Comparison of ENCODE assay signal across 8 cellular contexts in genomic region chr11:95067828-95068244, GRCh38. TPM values are rescaled to one million over a fixed set of nuclear protein-coding genes. Genes with fewer than 3 reads are reported as not detected.
A peak's percentile ranks its signal among the peaks of the same experiment; 100 is the strongest.
DNase-seq lines count a peak whose midpoint lies in the region; ATAC-seq and TF ChIP-seq lines count a peak whose summit lies in the region.

No MANE protein-coding gene starts in this region.

- CTCF ChIA-PET in AG04450 (lab: Charles Lee) = interaction anchor here (0.6 to 7.9 kb wide), 21 partner anchors 8 to 1358 kb away, joined by 3 to 85 read pairs (median 6); partner anchors contain the start of genes ENDOD1 and SESN3

- H3K27me3 Mint-ChIP-seq in GM23338 (ENCODE audit: insufficient read depth, low read depth, poor library complexity) = peaks cover 13% of the 10 kb centered on the region

- H3K4me3 ChIP-seq in AG04450 (ENCODE audit: low read depth, low read length) (peak overlapping the region; percentile 77), GM23338 (peak overlapping the region; percentile 86), WI38 (ENCODE audit: low read depth, low read length) (peak overlapping the region; percentile 70), fibroblast of the aortic adventitia (ENCODE audit: low read depth, low read length) (peak overlapping the region; percentile 89), osteoblast (ENCODE audit: insufficient read depth, low read length) (peak overlapping the region; percentile 88)

- H2AFZ ChIP-seq in GM23338 (peak overlapping the region; percentile 76; the same call in 1 of the 2 replicates), osteoblast (ENCODE audit: low read length) (peak overlapping the region; percentile 94)

- H3K36me3 ChIP-seq in GM23338 (ENCODE audit: insufficient read depth) = no peaks in the 10 kb centered on the region
- no peaks in the 10 kb centered on the region for H3K36me3 ChIP-seq in osteoblast (ENCODE audit: insufficient read depth, low read length)

- no peaks in the 10 kb centered on the region for H3K27me3 ChIP-seq in AG04450 (ENCODE audit: control insufficient read depth, insufficient read depth, low read length)
- no peaks in the 10 kb centered on the region for H3K27me3 ChIP-seq in GM23338 (ENCODE audit: insufficient read depth)
- H3K27me3 ChIP-seq in osteoblast (ENCODE audit: insufficient read depth, low read length) = no peaks in the 10 kb centered on the region

- H3K4me2 ChIP-seq in GM23338 (peak overlapping the region; percentile 87), osteoblast (ENCODE audit: insufficient read depth, low read length) (peak overlapping the region; percentile 85)

- H3K4me1 ChIP-seq in GM23338 (ENCODE audit: insufficient read depth) = peaks cover 10% of the 10 kb centered on the region
- H3K4me1 ChIP-seq in osteoblast (ENCODE audit: insufficient read depth, low read length) = peaks cover 14% of the 10 kb centered on the region

- POLR2A ChIA-PET in AG04450 (lab: Yijun Ruan, JAX) = interaction anchor here (0.5 to 2.6 kb wide), 11 partner anchors 8 to 1322 kb away, joined by 3 to 12 read pairs (median 4); partner anchors contain the start of genes CCDC82, CWC15, ENDOD1 and JRKL

- peaks cover 11% of the 10 kb centered on the region for H3K4me1 Mint-ChIP-seq in GM23338

- no peaks in the 10 kb centered on the region; the same call in 2 of the 3 replicates for H3K9me3 Mint-ChIP-seq in GM23338

- H3K4me3 Mint-ChIP-seq in GM23338 = peak overlapping the region; percentile 94

- H4K20me1 ChIP-seq in GM23338 (replicated peaks; ENCODE audit: insufficient read depth) = no peaks in the 10 kb centered on the region
- no peaks in the 10 kb centered on the region for H4K20me1 ChIP-seq in osteoblast (ENCODE audit: insufficient read depth, low read length)

- peaks cover 9% of the 10 kb centered on the region; the same call in 1 of the 3 replicates for H3K36me3 Mint-ChIP-seq in GM23338 (ENCODE audit: low read depth)

- no peaks in the 10 kb centered on the region for H3K9me3 ChIP-seq in AG04450 (ENCODE audit: control insufficient read depth, insufficient read depth, low read length)
- no peaks in the 10 kb centered on the region for H3K9me3 ChIP-seq in osteoblast (ENCODE audit: low read depth, low read length)

- in situ Hi-C loops in ACHN (cut with HindIII; ENCODE audit: low pct_ligation_motif_present, low pct_unique_long_range_greater_than_20kb, low sequenced_read_pairs) = no loop called here

- DNase-seq in AG04450 (ENCODE audit: low read depth, low spot score) (no peak), GM23338 (ENCODE audit: low spot score) (no peak), fibroblast of the aortic adventitia (ENCODE audit: low read depth) (no peak), osteoblast (ENCODE audit: insufficient read length, low spot score, missing footprints) (no peak), ACHN (no peak)

- H3K79me2 ChIP-seq in GM23338 (replicated peaks; ENCODE audit: insufficient read depth) (peaks cover 8% of the 10 kb centered on the region; the same call in 1 of the 2 replicates), osteoblast (ENCODE audit: insufficient read depth, low read length) (peaks cover 25% of the 10 kb centered on the region)

- TF ChIP-seq CTCF in AG04450 (IDR thresholded peaks at IDR 0.05; ENCODE audit: low read depth, low read length) (no peak), GM23338 (conservative IDR thresholded peaks at IDR 0.05; ENCODE audit: low read depth in 2 of 2) (no peak), WI38 (IDR thresholded peaks at IDR 0.05; ENCODE audit: low read depth, low read length) (no peak), fibroblast of the aortic adventitia (IDR thresholded peaks at IDR 0.05; ENCODE audit: insufficient read depth, low read length) (no peak), osteoblast (IDR thresholded peaks at IDR 0.05; ENCODE audit: extremely low read depth, low read depth, low read length) (no peak)

- H3F3A ChIP-seq in GM23338 (replicated peaks; ENCODE audit: low read depth) = peaks cover 6% of the 10 kb centered on the region

- ATAC-seq in GM23338 (no peak), HG03196 (IDR thresholded peaks at IDR 0.05; ENCODE audit: unreplicated experiment) (no peak), HG03039 (IDR thresholded peaks at IDR 0.05; ENCODE audit: unreplicated experiment) (no peak)

- 0 out of 2 replicates have a peak, but pooled peaks cover 3% of the 10 kb centered on the region for H3K9me2 ChIP-seq in GM23338 (ENCODE audit: insufficient read depth)

- H3K27ac ChIP-seq in AG04450 (ENCODE audit: low read depth, low read length) (peak overlapping the region; percentile 83), GM23338 (ENCODE audit: low read depth) (peak overlapping the region; percentile 60; the same call in 1 of the 2 replicates), osteoblast (ENCODE audit: low read depth, low read length) (peak overlapping the region; percentile 76)

- peak overlapping the region; percentile 93 for H3K27ac Mint-ChIP-seq in GM23338

TF ChIP-seq in GM23338, 12 proteins besides CTCF, POLR2A, EP300 and RAD21 (continues in another document):
- TF ChIP-seq STAT1 (IDR thresholded peaks at IDR 0.05; ENCODE audit: unreplicated experiment) (no peak), NANOG (IDR thresholded peaks at IDR 0.05; ENCODE audit: borderline replicate concordance) (no peak), REST (IDR thresholded peaks at IDR 0.05; ENCODE audit: unreplicated experiment) (no peak), ZNF114 (CRISPR knock-in tag; IDR thresholded peaks at IDR 0.05) (no peak), JUNB (IDR thresholded peaks at IDR 0.05; ENCODE audit: unreplicated experiment) (no peak), EZH2 (IDR thresholded peaks at IDR 0.05; ENCODE audit: low read depth, unreplicated experiment) (no peak), EZH2phosphoT487 (IDR thresholded peaks at IDR 0.05; ENCODE audit: unreplicated experiment) (no peak)

RNA-seq across cellular contexts. Expression of gene SRSF8, which starts 1.1 kb away (rescaled TPM):
- 22.4 and 28.4 TPM in 2 replicates for polyA plus RNA-seq in AG04450 (2011; rRNA removed)
- polyA minus RNA-seq in AG04450 (2011; rRNA and poly(A)+ RNA removed) = 10.2 and 11.4 TPM in 2 replicates
- 11.0 and 12.6 TPM in 2 replicates for total RNA-seq in GM23338 (2014; rRNA removed; shearing (Covaris generic))
- polyA plus RNA-seq in GM23338 (2016; fragmentation: Nextera tagmentation; extraction: Ambion mirVana) = 18.2 and 19.9 TPM in 2 replicates
- 6.9 and 23.9 TPM in 2 replicates for total RNA-seq in fibroblast of the aortic adventitia (ENCODE audit: low replicate concordance)
- total RNA-seq in osteoblast = 20.6 and 22.1 TPM in 2 replicates

RNA-seq across cellular contexts. Expression of gene KDM4F, which starts 18.6 kb away (rescaled TPM):
- polyA plus RNA-seq in AG04450 (2011; rRNA removed) (not detected in 2 replicates), GM23338 (2016; fragmentation: Nextera tagmentation; extraction: Ambion mirVana) (not detected in 2 replicates)
- not detected in 2 replicates for polyA minus RNA-seq in AG04450 (2011; rRNA and poly(A)+ RNA removed)
- total RNA-seq in GM23338 (2014; rRNA removed; shearing (Covaris generic)) = not detected in 2 replicates
- total RNA-seq in fibroblast of the aortic adventitia (ENCODE audit: low replicate concordance) (not detected in 2 replicates), osteoblast (under 0.01 TPM in 1 of 2 replicates, not detected in the other)

RNA-seq across cellular contexts. Expression of gene ENDOD1, which starts 21.8 kb away (rescaled TPM):
- polyA plus RNA-seq in AG04450 (2011; rRNA removed) (10.0 and 12.1 TPM in 2 replicates), GM23338 (2016; fragmentation: Nextera tagmentation; extraction: Ambion mirVana) (0.76 and 1.1 TPM in 2 replicates)
- polyA minus RNA-seq in AG04450 (2011; rRNA and poly(A)+ RNA removed) = 8.8 and 11.8 TPM in 2 replicates
- 4.0 and 4.4 TPM in 2 replicates for total RNA-seq in GM23338 (2014; rRNA removed; shearing (Covaris generic))
- total RNA-seq in fibroblast of the aortic adventitia (ENCODE audit: low replicate concordance) (17.6 and 39.8 TPM in 2 replicates), osteoblast (43.0 and 44.2 TPM in 2 replicates)

RNA-seq across cellular contexts. Expression of gene KDM4E, which starts 42.8 kb away (rescaled TPM):
- not detected in 2 replicates for polyA plus RNA-seq in AG04450 (2011; rRNA removed)
- not detected in 2 replicates for polyA minus RNA-seq in AG04450 (2011; rRNA and poly(A)+ RNA removed)
- total RNA-seq in GM23338 (2014; rRNA removed; shearing (Covaris generic)) = not detected in 2 replicates
- polyA plus RNA-seq in GM23338 (2016; fragmentation: Nextera tagmentation; extraction: Ambion mirVana) = not detected in 2 replicates
- not detected in 2 replicates for total RNA-seq in fibroblast of the aortic adventitia (ENCODE audit: low replicate concordance)
- not detected in 2 replicates for total RNA-seq in osteoblast
